ENCODE assay signal across 24 cellular contexts in genomic region chr5:31918739-31919138, GRCh38.
"Had no signal": no experiment of that assay in that cellular context is flagged by ENCODE, and none has a peak within 500 bp of the region (broad histone marks: within the 10 kb centered on the region; RNA-seq: fewer than 3 reads in every experiment).

No MANE protein-coding gene starts in this region.

- H3K4me3 Mint-ChIP-seq: activated B cell treated with CpG ODN at 0.5 μM for 24 hours; activated CD4-positive, alpha-beta T cell treated with anti-CD3 and anti-CD28 coated beads, Interleukin-2, amount 10 ng/mL, durations not matched to agents 24 days and 14 days; activated CD8-positive, alpha-beta memory T cell treated with anti-CD3 and anti-CD28 coated beads, Interleukin-2, amount 10 ng/mL, durations not matched to agents 7 days and 5 days; activated naive CD8-positive, alpha-beta T cell treated with anti-CD3 and anti-CD28 coated beads, Interleukin-2, amount 50 U/mL, for 24 hours; activated T-cell treated with anti-CD3 and anti-CD28 coated beads, Interleukin-2, amount 50 U/mL, for 4 hours; IgD-negative memory B cell; T-helper 17 cell had no signal

- H3K4me1 ChIP-seq: ascending aorta had no signal

- ATAC-seq: activated CD8-positive, alpha-beta memory T cell treated with anti-CD3 and anti-CD28 coated beads, Interleukin-2, amount 10 ng/mL, durations not matched to agents 7 days and 5 days; activated naive CD4-positive, alpha-beta T cell treated with anti-CD3 and anti-CD28 coated beads, Interleukin-2, amount 50 U/mL, for 72 hours; activated naive CD8-positive, alpha-beta T cell treated with anti-CD3 and anti-CD28 coated beads, Interleukin-2, amount 50 U/mL, for 24 hours; activated T-cell treated with anti-CD3 and anti-CD28 coated beads, Interleukin-2, amount 50 U/mL, for 4 hours; Right ventricle myocardium inferior; T-helper 17 cell had no signal

- H3K36me3 Mint-ChIP-seq: activated CD8-positive, alpha-beta memory T cell treated with anti-CD3 and anti-CD28 coated beads, Interleukin-2, amount 10 ng/mL, durations not matched to agents 7 days and 5 days; activated naive CD4-positive, alpha-beta T cell treated with anti-CD3 and anti-CD28 coated beads, Interleukin-2, amount 50 U/mL, for 72 hours; IgD-negative memory B cell had no signal

- H3K27me3 ChIP-seq: ascending aorta, brain microvascular endothelial cell, cardiac muscle cell had no signal

- H3K4me1 Mint-ChIP-seq: activated B cell treated with CpG ODN at 0.5 μM for 24 hours; activated CD4-positive, alpha-beta T cell treated with anti-CD3 and anti-CD28 coated beads, Interleukin-2, amount 10 ng/mL, durations not matched to agents 24 days and 14 days; activated CD8-positive, alpha-beta memory T cell treated with anti-CD3 and anti-CD28 coated beads, Interleukin-2, amount 10 ng/mL, durations not matched to agents 7 days and 5 days; activated naive CD8-positive, alpha-beta T cell treated with anti-CD3 and anti-CD28 coated beads, Interleukin-2, amount 50 U/mL, for 24 hours; IgD-negative memory B cell; T-helper 17 cell had no signal

- H3K4me3 ChIP-seq: ascending aorta, cardiac muscle cell had no signal

- H3K36me3 ChIP-seq: ascending aorta, brain microvascular endothelial cell, cardiac muscle cell had no signal

- H3K9me3 ChIP-seq: ascending aorta had no signal

- H3K27me3 Mint-ChIP-seq: activated B cell treated with CpG ODN at 0.5 μM for 24 hours; activated CD4-positive, alpha-beta T cell treated with anti-CD3 and anti-CD28 coated beads, Interleukin-2, amount 10 ng/mL, durations not matched to agents 24 days and 14 days; activated CD8-positive, alpha-beta memory T cell treated with anti-CD3 and anti-CD28 coated beads, Interleukin-2, amount 10 ng/mL, durations not matched to agents 7 days and 5 days; activated naive CD8-positive, alpha-beta T cell treated with anti-CD3 and anti-CD28 coated beads, Interleukin-2, amount 50 U/mL, for 24 hours had no signal

- H3K9me3 Mint-ChIP-seq: activated B cell treated with CpG ODN at 0.5 μM for 24 hours; activated CD4-positive, alpha-beta T cell treated with anti-CD3 and anti-CD28 coated beads, Interleukin-2, amount 10 ng/mL, durations not matched to agents 24 days and 14 days; activated naive CD4-positive, alpha-beta T cell treated with anti-CD3 and anti-CD28 coated beads, Interleukin-2, amount 50 U/mL, for 72 hours; activated naive CD8-positive, alpha-beta T cell treated with anti-CD3 and anti-CD28 coated beads, Interleukin-2, amount 50 U/mL, for 24 hours; activated T-cell treated with anti-CD3 and anti-CD28 coated beads, Interleukin-2, amount 50 U/mL, for 4 hours had no signal

- DNase-seq: activated B cell treated with CpG ODN at 0.5 μM for 24 hours; activated CD4-positive, alpha-beta T cell treated with anti-CD3 and anti-CD28 coated beads for 1 hour; activated CD4-positive, alpha-beta T cell treated with anti-CD3 and anti-CD28 coated beads, Interleukin-2, amount 10 ng/mL, durations not matched to agents 24 days and 14 days; activated CD4-positive, alpha-beta T cell treated with anti-CD3 and anti-CD28 coated beads, Interleukin-2, amount 50 U/mL, for 48 hours; activated CD8-positive, alpha-beta memory T cell treated with anti-CD3 and anti-CD28 coated beads, Interleukin-2, amount 10 ng/mL, durations not matched to agents 7 days and 5 days; activated effector memory CD4-positive, alpha-beta T cell treated with anti-CD3 and anti-CD28 coated beads, Interleukin-2, amount 50 U/mL, for 16 hours; activated naive CD4-positive, alpha-beta T cell treated with Interleukin-2 at 50 U/mL for 16 hours; activated naive CD8-positive, alpha-beta T cell treated with anti-CD3 and anti-CD28 coated beads, Interleukin-2, amount 50 U/mL, for 24 hours; activated T-cell treated with anti-CD3 and anti-CD28 coated beads, Interleukin-2, amount 50 U/mL, for 4 hours; amniotic stem cell; brain microvascular endothelial cell; KG1; NCI-H1092; NCI-H1417; NCI-H1930; NCI-H2171; NCI-H510A treated with DMSO at 0.1 percent for 48 hours; T-helper 17 cell; T-helper 9 cell had no signal

- H3K27ac Mint-ChIP-seq: activated B cell treated with CpG ODN at 0.5 μM for 24 hours; activated CD4-positive, alpha-beta T cell treated with anti-CD3 and anti-CD28 coated beads, Interleukin-2, amount 10 ng/mL, durations not matched to agents 24 days and 14 days; activated CD8-positive, alpha-beta memory T cell treated with anti-CD3 and anti-CD28 coated beads, Interleukin-2, amount 10 ng/mL, durations not matched to agents 7 days and 5 days; activated naive CD4-positive, alpha-beta T cell treated with anti-CD3 and anti-CD28 coated beads, Interleukin-2, amount 50 U/mL, for 72 hours; activated naive CD8-positive, alpha-beta T cell treated with anti-CD3 and anti-CD28 coated beads, Interleukin-2, amount 50 U/mL, for 24 hours; IgD-negative memory B cell; T-helper 17 cell had no signal
